8 cellular contexts compared by ENCODE assay signal in genomic region chr18:22872894-22873537, GRCh38.
DNase-seq lines count a peak whose midpoint lies in the region; ATAC-seq lines count a peak whose summit lies in the region.
"Had no signal": no experiment of that assay in that cellular context is flagged by ENCODE, and none has a peak within 500 bp of the region (broad histone marks: within the 10 kb centered on the region; RNA-seq: fewer than 3 reads in every experiment).

No MANE protein-coding gene starts in this region.

- no peaks in the 10 kb centered on the region for H3K9me3 ChIP-seq in trophoblast cell (ENCODE audit: insufficient read depth, low read depth, low read length)

- H3K4ac ChIP-seq in trophoblast cell (ENCODE audit: low read depth, low read length), result no peak overlapping the region

- H2BK120ac ChIP-seq in trophoblast cell (ENCODE audit: insufficient read depth, low read length, poor library complexity), result no peak overlapping the region

- WGBS in trophoblast cell (ENCODE audit: extremely low coverage, insufficient coverage, insufficient read length), result no CpG with 5 or more reads among the region's 8 CpGs

- no peak overlapping the region for H4K12ac ChIP-seq in trophoblast cell (ENCODE audit: low read depth, low read length)

- H2AK5ac ChIP-seq in trophoblast cell (ENCODE audit: low read length), result no peak overlapping the region

- no peak overlapping the region for H3K9ac ChIP-seq in trophoblast cell (ENCODE audit: low read length)

- ATAC-seq in GM19025 (IDR thresholded peaks at IDR 0.05; ENCODE audit: low read depth, unreplicated experiment), result peak; percentile 78
- ATAC-seq in HG02943 (IDR thresholded peaks at IDR 0.05; ENCODE audit: low read depth, unreplicated experiment), result peak; percentile 80

- peak; percentile 49 for DNase-seq in amniotic epithelial cell (ENCODE audit: low read depth)
- no peak for DNase-seq in trophoblast cell
- no peak for DNase-seq in NCI-H345 treated with DMSO at 0.1 percent for 48 hours (lab: John Stamatoyannopoulos, UW; ENCODE audit: unreplicated experiment)
- no peak for DNase-seq in activated naive CD4-positive, alpha-beta T cell (lab: John Stamatoyannopoulos, UW)
- DNase-seq in amniotic stem cell (lab: John Stamatoyannopoulos, UW), result no peak
- DNase-seq: occipital lobe had no signal

- no peak overlapping the region for H2BK5ac ChIP-seq in trophoblast cell (ENCODE audit: low read depth, low read length, poor library complexity)

- no peak overlapping the region for H3K4me3 ChIP-seq in trophoblast cell (ENCODE audit: low read depth, low read length)

- no peak overlapping the region for H3K27ac ChIP-seq in trophoblast cell (ENCODE audit: low read depth, low read length)

- no peaks in the 10 kb centered on the region for H3K27me3 ChIP-seq in trophoblast cell (ENCODE audit: insufficient read depth, low read length)

- H3K14ac ChIP-seq in trophoblast cell (ENCODE audit: low read length), result no peak overlapping the region

- H3K4me2 ChIP-seq in trophoblast cell (ENCODE audit: low read length), result no peak overlapping the region

- H4K8ac ChIP-seq in trophoblast cell (ENCODE audit: low read depth, low read length), result no peak overlapping the region

- no peak overlapping the region for H3K23ac ChIP-seq in trophoblast cell (ENCODE audit: low read length)

- H3K18ac ChIP-seq in trophoblast cell (ENCODE audit: low read length), result no peak overlapping the region

- H3K79me1 ChIP-seq in trophoblast cell (ENCODE audit: low read length), result no peaks in the 10 kb centered on the region

- H4K91ac ChIP-seq in trophoblast cell (ENCODE audit: low read depth, low read length), result no peak overlapping the region

- no peaks in the 10 kb centered on the region for H3K79me2 ChIP-seq in trophoblast cell (ENCODE audit: control insufficient read depth, insufficient read depth, low read length, poor library complexity)

- H2BK12ac ChIP-seq in trophoblast cell (ENCODE audit: low read length), result no peak overlapping the region

- no peaks in the 10 kb centered on the region for H3K4me1 ChIP-seq in trophoblast cell (ENCODE audit: control insufficient read depth in 1 of 2, insufficient read depth in 2 of 2, low read length in 2 of 2)

- H3K36me3 ChIP-seq in trophoblast cell (ENCODE audit: control insufficient read depth in 1 of 2, insufficient read depth in 2 of 2, low read length in 2 of 2), result no peaks in the 10 kb centered on the region

- H2AFZ ChIP-seq in trophoblast cell (ENCODE audit: insufficient read depth, low read length, poor library complexity), result peak overlapping the region; percentile 41
